Comparison of ENCODE assay signal across 8 cellular contexts in genomic region chr17:50056961-50057330, GRCh38. TPM values are rescaled to one million over a fixed set of nuclear protein-coding genes. Genes with fewer than 3 reads are reported as not detected.
A peak's percentile ranks its signal among the peaks of the same experiment; 100 is the strongest.
DNase-seq lines count a peak whose midpoint lies in the region; ATAC-seq and TF ChIP-seq lines count a peak whose summit lies in the region.

No MANE protein-coding gene starts in this region.

- no peaks in the 10 kb centered on the region for H3K36me3 ChIP-seq in colonic mucosa
- H3K36me3 ChIP-seq in mucosa of rectum (ENCODE audit: control insufficient read depth in 2 of 2, insufficient read depth in 2 of 2, low read length in 2 of 2), result no peaks in the 10 kb centered on the region

- H3K27me3 ChIP-seq in colonic mucosa (no peaks in the 10 kb centered on the region), mucosa of rectum (ENCODE audit: control insufficient read depth in 2 of 2, insufficient read depth in 2 of 2, low read length in 2 of 2) (no peaks in the 10 kb centered on the region)

- H3K27ac ChIP-seq in colonic mucosa, result peak overlapping the region; percentile 94
- peak overlapping the region; percentile 93 for H3K27ac ChIP-seq in mucosa of rectum (ENCODE audit: low read depth in 2 of 2, low read length in 2 of 2)

- H3K4me1 ChIP-seq in colonic mucosa, result peaks cover 31% of the 10 kb centered on the region
- peaks cover 58 to 76% of the 10 kb centered on the region in 2 donors for H3K4me1 ChIP-seq in mucosa of rectum (ENCODE audit: control insufficient read depth in 2 of 2, insufficient read depth in 2 of 2, low read length in 2 of 2)

- peak overlapping the region; percentile 65 to 90 for H3K9ac ChIP-seq in colonic mucosa (ENCODE audit: low read depth in 2 of 2, low read length in 2 of 2)
- peak overlapping the region; percentile 79 to 92 for H3K9ac ChIP-seq in mucosa of rectum (ENCODE audit: low read depth in 1 of 2, low read length in 2 of 2)

- DNase-seq in Ammon's horn (ENCODE audit: low spot score) (peak; percentile 15), colonic mucosa (peak; percentile 75)
- no peak for DNase-seq in activated CD4-positive, CD25-positive, alpha-beta regulatory T cell (lab: John Stamatoyannopoulos, UW)

- TF ChIP-seq CTCF in colonic mucosa (IDR thresholded peaks at IDR 0.05), result no peak

- ATAC-seq in HG03469 (IDR thresholded peaks at IDR 0.05; ENCODE audit: unreplicated experiment), result no peak
- no peak for ATAC-seq in HG03025 (IDR thresholded peaks at IDR 0.05; ENCODE audit: low FRiP score, unreplicated experiment)
- no peak for ATAC-seq in HG03520 (IDR thresholded peaks at IDR 0.05; ENCODE audit: unreplicated experiment)

- peak overlapping the region; percentile 72 for H3K4me3 ChIP-seq in colonic mucosa
- peak overlapping the region; percentile 82 to 83 for H3K4me3 ChIP-seq in mucosa of rectum (ENCODE audit: low read length in 2 of 2)

- TF ChIP-seq EP300 in Ishikawa (IDR thresholded peaks at IDR 0.05; ENCODE audit: borderline replicate concordance), result no peak

- no peak for TF ChIP-seq RAD21 in Ishikawa (IDR thresholded peaks at IDR 0.05; ENCODE audit: low read depth)

- intact Hi-C loops in colonic mucosa (cut with DNase I), result no loop called here

- H3K9me3 ChIP-seq in colonic mucosa (no peaks in the 10 kb centered on the region), mucosa of rectum (ENCODE audit: control insufficient read depth in 2 of 2, low read length in 2 of 2) (no peaks in the 10 kb centered on the region)

TF ChIP-seq in Ishikawa, 13 proteins besides CTCF, POLR2A, EP300 and RAD21:
- TF ChIP-seq USF1 (IDR thresholded peaks at IDR 0.05), result no peak
- TF ChIP-seq TAF1 (IDR thresholded peaks at IDR 0.05; ENCODE audit: low read depth), result no peak
- TF ChIP-seq CEBPB (IDR thresholded peaks at IDR 0.05), result no peak
- TF ChIP-seq REST (IDR thresholded peaks at IDR 0.05; ENCODE audit: low read depth), result 0 out of 2 replicates have a peak, but pooled peaks have one; percentile 15
- no peak for TF ChIP-seq ZBTB7A (IDR thresholded peaks at IDR 0.05; ENCODE audit: low read depth)
- no peak for TF ChIP-seq EGR1 (IDR thresholded peaks at IDR 0.05)
- TF ChIP-seq TCF12 (IDR thresholded peaks at IDR 0.05; ENCODE audit: low read depth), result no peak
- no peak for TF ChIP-seq YY1 (IDR thresholded peaks at IDR 0.05; ENCODE audit: low read depth)

RNA-seq across cellular contexts. Expression of gene ITGA3, which starts 1.0 kb away (rescaled TPM):
- 100 to 1,000 TPM; 111 to 116 TPM for total RNA-seq in colonic mucosa

RNA-seq across cellular contexts. Expression of gene PDK2, which starts 38.2 kb away (rescaled TPM):
- 10 to 100 TPM; 48.8 to 56.4 TPM for total RNA-seq in colonic mucosa

Comparison
In these comparisons a context has a peak if more than half of its experiments do, and no peak if none do; other contexts are left out.
1. DNase-seq: peak in Ammon's horn (single experiment) and colonic mucosa (single experiment); none in activated CD4-positive, CD25-positive, alpha-beta regulatory T cell (0 of 4).